17 cellular contexts compared by ENCODE assay signal in the genomic region with DNA sequence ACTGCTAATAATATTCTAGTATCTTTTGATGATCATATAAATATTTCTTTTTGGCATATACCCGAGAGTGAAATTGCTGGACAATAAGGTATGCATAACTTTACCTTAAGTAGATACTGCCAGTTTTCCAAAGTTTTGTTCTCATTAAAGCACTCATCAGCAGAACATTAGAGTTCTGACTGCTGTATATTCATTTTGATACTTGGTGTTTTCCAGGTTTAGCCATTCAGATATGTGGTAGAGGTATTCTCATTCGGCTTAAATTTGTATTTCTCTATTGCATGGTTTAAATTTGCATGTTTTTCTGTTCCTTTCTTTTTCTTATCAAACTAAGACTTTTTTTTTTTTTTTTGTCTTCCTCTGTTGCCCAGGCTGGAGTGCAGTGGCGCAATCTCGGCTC.
"Had no signal": no experiment of that assay in that cellular context is flagged by ENCODE, and none has a peak within 500 bp of the region (broad histone marks: within the 10 kb centered on the region; RNA-seq: fewer than 3 reads in every experiment).

No MANE protein-coding gene starts in this region.

- DNase-seq: activated CD4-positive, alpha-beta T cell treated with anti-CD3 and anti-CD28 coated beads for 1 hour; activated CD4-positive, alpha-beta T cell treated with anti-CD3 and anti-CD28 coated beads, Interleukin-2, amount 50 U/mL, for 4 hours; activated naive CD4-positive, alpha-beta T cell treated with Interleukin-2 at 50 U/mL for 16 hours; activated naive CD8-positive, alpha-beta T cell treated with anti-CD3 and anti-CD28 coated beads, Interleukin-2, amount 50 U/mL, for 24 hours; activated T-cell treated with anti-CD3 and anti-CD28 coated beads for 4 hours; effector memory CD4-positive, alpha-beta T cell; foreskin keratinocyte; natural killer cell; sigmoid colon; spleen; stomach; upper lobe of right lung had no signal

- H3K27ac ChIP-seq: ascending aorta, foreskin keratinocyte, neutrophil, parathyroid adenoma, sigmoid colon, spleen, stomach, thoracic aorta, upper lobe of right lung had no signal

- H3K4me3 ChIP-seq: ascending aorta, sigmoid colon, spleen, stomach, thoracic aorta, upper lobe of right lung had no signal

- H3K4me1 ChIP-seq: ascending aorta, foreskin keratinocyte, parathyroid adenoma, sigmoid colon, spleen, stomach, upper lobe of right lung had no signal

- H3K27me3 ChIP-seq: ascending aorta, foreskin keratinocyte, neutrophil, sigmoid colon, stomach, upper lobe of right lung had no signal

- ATAC-seq: activated naive CD8-positive, alpha-beta T cell treated with anti-CD3 and anti-CD28 coated beads, Interleukin-2, amount 50 U/mL, for 24 hours; foreskin keratinocyte; natural killer cell had no signal

- H3K9ac ChIP-seq: parathyroid adenoma had no signal

- H3K9me3 ChIP-seq: ascending aorta, neutrophil, sigmoid colon, spleen, stomach, thoracic aorta, upper lobe of right lung had no signal

- FAIRE-seq: bronchial epithelial cell had no signal

- H3K79me2 ChIP-seq: parathyroid adenoma had no signal

- H2AFZ ChIP-seq: parathyroid adenoma had no signal
